1 cellular context compared by ENCODE assay signal in the genomic region with DNA sequence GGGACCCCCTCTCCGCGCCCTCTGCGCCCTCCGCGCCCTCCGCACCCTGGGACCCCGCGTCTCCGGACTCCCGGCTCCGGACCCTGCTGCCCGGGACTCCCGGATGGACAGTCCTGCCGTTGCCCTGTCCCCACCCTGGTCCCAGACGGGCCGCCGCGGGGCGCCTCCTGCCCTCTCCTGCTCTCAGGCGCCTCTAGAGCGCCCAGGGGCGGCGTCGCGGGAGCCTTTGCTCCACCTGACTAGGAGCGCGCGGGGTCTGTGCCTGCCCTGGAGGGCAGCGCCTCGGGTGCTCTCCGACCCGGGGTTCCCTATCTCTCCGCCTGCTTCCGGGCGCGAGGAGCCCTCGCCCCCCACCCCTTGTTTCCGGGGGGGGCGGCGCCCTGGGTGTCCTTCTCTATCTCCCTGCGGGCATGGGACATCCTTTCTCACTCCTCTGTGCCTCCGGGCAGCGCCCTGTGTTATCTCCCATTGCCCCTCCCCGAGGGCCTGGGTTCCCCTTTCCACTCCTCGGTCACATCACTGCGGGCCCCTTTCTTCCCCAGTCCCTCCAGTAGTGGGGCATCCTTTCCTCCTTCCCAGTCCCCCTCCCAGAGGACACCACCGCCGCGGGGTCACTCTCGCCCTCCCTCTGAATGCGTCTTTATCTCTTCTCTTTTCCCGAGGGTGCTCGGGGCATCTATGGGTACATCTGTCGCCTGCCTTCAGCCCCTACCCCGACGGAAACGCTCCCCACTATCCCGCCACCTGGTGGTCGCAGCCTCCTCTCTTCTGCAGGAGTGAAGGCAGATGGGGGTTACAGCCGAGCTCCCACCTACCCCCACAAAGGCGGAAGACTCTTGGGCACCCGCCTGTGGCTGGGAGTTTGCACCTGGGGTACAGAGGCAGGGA.
TF ChIP-seq lines count a peak whose summit lies in the region.

No MANE protein-coding gene starts in this region.

TF ChIP-seq in HepG2, 621 proteins besides CTCF, POLR2A, EP300 and RAD21 (continued from another document):
- TF ChIP-seq EHMT2 (IDR thresholded peaks at IDR 0.05; ENCODE audit: borderline replicate concordance, low read depth, low read length), result no peak
- TF ChIP-seq HOXA3 (CRISPR knock-in tag; IDR thresholded peaks at IDR 0.05), result peak; percentile 5; the same call in 1 of the 2 replicates
- no peak for TF ChIP-seq FIP1L1 (IDR thresholded peaks at IDR 0.05; ENCODE audit: borderline replicate concordance, insufficient read depth, low read depth, low read length)
- TF ChIP-seq, protein P1, sequence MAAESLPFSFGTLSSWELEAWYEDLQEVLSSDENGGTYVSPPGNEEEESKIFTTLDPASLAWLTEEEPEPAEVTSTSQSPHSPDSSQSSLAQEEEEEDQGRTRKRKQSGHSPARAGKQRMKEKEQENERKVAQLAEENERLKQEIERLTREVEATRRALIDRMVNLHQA (CRISPR knock-in tag; IDR thresholded peaks at IDR 0.05), result no peak
